Comparison of ENCODE assay signal across 8 cellular contexts in genomic region chr2:160210599-160211138, GRCh38. TPM values are rescaled to one million over a fixed set of nuclear protein-coding genes. Genes with fewer than 3 reads are reported as not detected.
DNase-seq lines count a peak whose midpoint lies in the region; ATAC-seq and TF ChIP-seq lines count a peak whose summit lies in the region.

No MANE protein-coding gene starts in this region.

- peaks cover 38% of the 10 kb centered on the region for H3F3A ChIP-seq in PC-9 (ENCODE audit: insufficient read depth, low read depth)

- no TSS peak for BruUV-seq in PC-9 (replicated peaks; lab: Mats Ljungman, UMichigan)

- peaks cover 8% of the 10 kb centered on the region; the same call in 1 of the 2 replicates for H3K79me2 ChIP-seq in PC-9 (ENCODE audit: low read depth)

- no peaks in the 10 kb centered on the region for H3K36me3 ChIP-seq in BJ (ENCODE audit: control insufficient read depth, insufficient read depth, low read length)
- no peaks in the 10 kb centered on the region for H3K36me3 ChIP-seq in PC-9 (ENCODE audit: low read depth)

- TF ChIP-seq CTCF in BJ (IDR thresholded peaks at IDR 0.05; ENCODE audit: insufficient read depth, low read depth, low read length), result peak; percentile 56
- TF ChIP-seq CTCF in PC-9 (conservative IDR thresholded peaks at IDR 0.05), result peak; percentile 41

- intact Hi-C loops in PC-9 (cut with micrococcal nuclease; ENCODE audit: unreplicated experiment), result no loop called here

- no peak overlapping the region for H3K27ac Mint-ChIP-seq in activated T-cell treated with anti-CD3 and anti-CD28 coated beads, Interleukin-2, amount 50 U/mL, for 72 hours

- H3K9me2 ChIP-seq in PC-9 (ENCODE audit: insufficient read depth), result no peaks in the 10 kb centered on the region

- POLR2A ChIA-PET in BJ (lab: Charles Lee) (no interaction called here), PC-9 (lab: Charles Lee; ENCODE audit: unreplicated experiment) (no interaction called here)

- H2AFZ ChIP-seq in PC-9, result no peak overlapping the region

- H3K4me1 Mint-ChIP-seq in activated T-cell treated with anti-CD3 and anti-CD28 coated beads, Interleukin-2, amount 50 U/mL, for 72 hours (ENCODE audit: low read depth), result peaks cover 49% of the 10 kb centered on the region

- no peak overlapping the region for H3K27ac ChIP-seq in PC-9

- DNase-seq in BJ (ENCODE audit: low read depth) (no peak), PC-9 (no peak), glomerular endothelial cell (ENCODE audit: extremely low read depth, low read depth, low spot score) (peak; percentile 56), retina (peak; percentile 55), NCI-H524 treated with DMSO at 0.1 percent for 48 hours (lab: John Stamatoyannopoulos, UW) (no peak)
- peak; percentile 78 to 79 for DNase-seq in activated T-cell treated with anti-CD3 and anti-CD28 coated beads, Interleukin-2, amount 50 U/mL, for 72 hours

- no peaks in the 10 kb centered on the region for H4K20me1 ChIP-seq in PC-9 (ENCODE audit: insufficient read depth)

- peaks cover 63% of the 10 kb centered on the region for H3K4me1 ChIP-seq in PC-9 (replicated peaks; ENCODE audit: insufficient read depth)

- peak overlapping the region in 1 of 2 donors; percentile 25 for H3K4me3 Mint-ChIP-seq in activated T-cell treated with anti-CD3 and anti-CD28 coated beads, Interleukin-2, amount 50 U/mL, for 72 hours

- H3K4me3 ChIP-seq in BJ (ENCODE audit: low read depth, low read length) (no peak overlapping the region), PC-9 (no peak overlapping the region)

- H3K9me3 ChIP-seq in PC-9 (ENCODE audit: insufficient read depth, low read depth), result no peaks in the 10 kb centered on the region

- ATAC-seq in GM18907 (IDR thresholded peaks at IDR 0.05; ENCODE audit: unreplicated experiment), result peak; percentile 90
- peak; percentile 94 for ATAC-seq in HG03095 (IDR thresholded peaks at IDR 0.05; ENCODE audit: unreplicated experiment)
- peak; percentile 71 to 72 for ATAC-seq in activated T-cell treated with anti-CD3 and anti-CD28 coated beads, Interleukin-2, amount 50 U/mL, for 72 hours (replicated peaks in 1 of 2)

- no peak overlapping the region for H3K4me2 ChIP-seq in PC-9

- no peaks in the 10 kb centered on the region for H3K36me3 Mint-ChIP-seq in activated T-cell treated with anti-CD3 and anti-CD28 coated beads, Interleukin-2, amount 50 U/mL, for 72 hours (ENCODE audit: insufficient read depth in 2 of 2)

- H3K27me3 ChIP-seq in BJ (ENCODE audit: control insufficient read depth, insufficient read depth, low read length) (no peaks in the 10 kb centered on the region), PC-9 (ENCODE audit: insufficient read depth, low read depth) (no peaks in the 10 kb centered on the region)

- no peaks in the 10 kb centered on the region for H3K9me3 Mint-ChIP-seq in activated T-cell treated with anti-CD3 and anti-CD28 coated beads, Interleukin-2, amount 50 U/mL, for 72 hours

- peaks cover 32% of the 10 kb centered on the region for H3K27me3 Mint-ChIP-seq in activated T-cell treated with anti-CD3 and anti-CD28 coated beads, Interleukin-2, amount 50 U/mL, for 72 hours (ENCODE audit: low read depth)

- CTCF ChIA-PET in BJ (lab: Yijun Ruan, JAX) (interaction anchor here (1.1 to 2.0 kb wide), 5 partner anchors 8 to 784 kb away, joined by 3 to 11 read pairs (median 3); no protein-coding TSS in a partner anchor), PC-9 (lab: Charles Lee) (interaction anchor here (0.6 kb wide), 1 partner anchor 13 kb away, joined by 3 read pairs; no protein-coding TSS in a partner anchor)

RNA-seq across cellular contexts. Expression of gene ITGB6, which starts 10.6 kb away (rescaled TPM):
- 0.01 and 0.04 TPM in 2 replicates for polyA plus RNA-seq in BJ (2011; rRNA removed)
- not detected in 2 replicates for polyA minus RNA-seq in BJ (2011; rRNA and poly(A)+ RNA removed)
- total RNA-seq in PC-9 (2021) (24.3 and 30.6 TPM in 2 replicates), glomerular endothelial cell (0.47 and 0.68 TPM in 2 replicates)
- total RNA-seq in activated T-cell treated with anti-CD3 and anti-CD28 coated beads, Interleukin-2, amount 50 U/mL, for 72 hours, result not detected

Comparison
In these comparisons a context has a peak if more than half of its experiments do, and no peak if none do; other contexts are left out.
1. DNase-seq: peak in activated T-cell treated with anti-CD3 and anti-CD28 coated beads, Interleukin-2, amount 50 U/mL, for 72 hours (2 of 2), glomerular endothelial cell (single experiment) and retina (single experiment); none in BJ (single experiment), PC-9 (0 of 2) and NCI-H524 treated with DMSO at 0.1 percent for 48 hours (single experiment).
2. RNA of gene ITGB6, which starts 10.6 kb away (total RNA-seq): 24.3 to 30.6 TPM in PC-9; 0.47 to 0.68 TPM in glomerular endothelial cell and not detected in activated T-cell treated with anti-CD3 and anti-CD28 coated beads, Interleukin-2, amount 50 U/mL, for 72 hours; every median in the first group is over 10 times any median in the second.
3. Peak in every context shown above with its lines, with median percentiles within 50 percentile points of each other: ATAC-seq.